ENCODE assay signal across 20 cellular contexts in the genomic region with DNA sequence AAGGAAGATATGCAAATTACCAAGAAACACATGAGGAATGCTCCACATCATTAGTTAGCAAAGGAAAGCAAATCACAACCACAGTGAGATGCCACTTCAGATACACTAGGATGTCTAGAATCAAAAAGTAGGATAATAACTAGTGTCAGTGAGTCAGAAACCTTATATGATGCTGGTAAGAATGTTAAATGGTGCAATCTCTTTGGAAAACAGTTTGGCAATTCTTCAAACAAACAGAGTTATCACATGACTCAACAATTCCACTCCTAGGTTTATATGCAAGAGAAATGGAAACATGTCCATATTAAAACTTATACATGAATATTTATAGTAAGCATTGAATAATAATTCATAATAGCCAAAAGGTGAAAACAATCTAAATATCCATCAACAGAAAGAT.
A peak's percentile ranks its signal among the peaks of the same experiment; 100 is the strongest.
DNase-seq lines count a peak whose midpoint lies in the region; ATAC-seq and TF ChIP-seq lines count a peak whose summit lies in the region.
"Had no signal": no experiment of that assay in that cellular context is flagged by ENCODE, and none has a peak within 500 bp of the region (broad histone marks: within the 10 kb centered on the region; RNA-seq: fewer than 3 reads in every experiment).

No MANE protein-coding gene starts in this region.

- no peak overlapping the region for H4K91ac ChIP-seq in IMR-90 (ENCODE audit: insufficient read depth, low read depth, low read length)

- POLR2A ChIA-PET in IMR-90 (lab: Charles Lee; ENCODE audit: unreplicated experiment) = no interaction called here

- DNase-seq in EH (ENCODE audit: low read depth) (peak; percentile 3), IMR-90 (peak; percentile 0), choroid plexus epithelial cell (ENCODE audit: low read depth) (peak; percentile 16), foreskin fibroblast (peak; percentile 8 to 31), NAMALWA (ENCODE audit: low spot score) (no peak), hippocampal formation (lab: John Stamatoyannopoulos, UW) (no peak)
- DNase-seq in activated T-cell treated with anti-CD3 and anti-CD28 coated beads, Interleukin-2, amount 50 U/mL, for 24 hours = no peak
- DNase-seq: 8988T; DMS79 treated with DMSO at 0.1 percent for 48 hours; GDM1; MM.1S; NCI-H1092 treated with DMSO at 0.1 percent for 48 hours; NCI-H146; NCI-H2081; NCI-H2171 treated with DMSO at 0.1 percent for 48 hours; NCI-H748 treated with DMSO at 0.1 percent for 48 hours; NK-92 treated with Interleukin-12 subunit alpha and Interleukin-12 subunit beta, amount 100 ng/mL, for 24 hours; Peyer's patch had no signal

- dilution Hi-C loops in IMR-90 (cut with HindIII; ENCODE audit: low sequenced_read_pairs, unreplicated experiment) = no loop called here

- H3K14ac ChIP-seq in IMR-90 (replicated peaks; ENCODE audit: low read depth, low read length) = no peak overlapping the region

- H3K4me3 Mint-ChIP-seq in activated T-cell treated with anti-CD3 and anti-CD28 coated beads, Interleukin-2, amount 50 U/mL, for 24 hours = no peak overlapping the region
- H3K4me3 Mint-ChIP-seq: GM23338 had no signal

- H3K4me3 ChIP-seq in IMR-90 (ENCODE audit: insufficient read depth, low read depth, low read length) = no peak overlapping the region
- H3K4me3 ChIP-seq in choroid plexus epithelial cell (ENCODE audit: low read depth, low read length) = no peak overlapping the region
- no peak overlapping the region for H3K4me3 ChIP-seq in foreskin fibroblast (ENCODE audit: low read depth in 1 of 2, low read length in 2 of 2)
- H3K4me3 ChIP-seq: GM23338, Peyer's patch had no signal

- no peak overlapping the region for H4K8ac ChIP-seq in IMR-90 (ENCODE audit: low read depth in 2 of 2, low read length in 2 of 2)

- no peak overlapping the region for H2BK120ac ChIP-seq in IMR-90 (ENCODE audit: low read depth, low read length)

- H3K4me2 ChIP-seq in IMR-90 (ENCODE audit: low read depth, low read length) = no peak overlapping the region
- H3K4me2 ChIP-seq: GM23338 had no signal

- TF ChIP-seq CTCF in IMR-90 (conservative IDR thresholded peaks at IDR 0.05; ENCODE audit: low read depth, low read length) (no peak), choroid plexus epithelial cell (conservative IDR thresholded peaks at IDR 0.05; ENCODE audit: low read depth, low read length) (no peak), foreskin fibroblast (IDR thresholded peaks at IDR 0.05; ENCODE audit: low read depth, low read length) (no peak)

- no peak for TF ChIP-seq POLR2A in IMR-90 (IDR thresholded peaks at IDR 0.05; ENCODE audit: low read depth, low read length)

- H3K4me1 Mint-ChIP-seq in activated T-cell treated with anti-CD3 and anti-CD28 coated beads, Interleukin-2, amount 50 U/mL, for 24 hours (ENCODE audit: low read depth) = no peaks in the 10 kb centered on the region
- H3K4me1 Mint-ChIP-seq: GM23338 had no signal

- H3K9me3 ChIP-seq in IMR-90 (ENCODE audit: control insufficient read depth, insufficient read depth, low read length) = no peaks in the 10 kb centered on the region
- H3K9me3 ChIP-seq: Peyer's patch had no signal

- H4K20me1 ChIP-seq in IMR-90 (ENCODE audit: insufficient read depth, low read length) = no peaks in the 10 kb centered on the region

- no peak overlapping the region for H3K27ac Mint-ChIP-seq in activated T-cell treated with anti-CD3 and anti-CD28 coated beads, Interleukin-2, amount 50 U/mL, for 24 hours
- H3K27ac Mint-ChIP-seq: GM23338 had no signal

- CTCF ChIA-PET in IMR-90 (lab: Yijun Ruan, JAX) = no interaction called here

- H2AK9ac ChIP-seq in IMR-90 (replicated peaks; ENCODE audit: low read depth, low read length, poor library complexity) = no peak overlapping the region

- no peak overlapping the region for H2AK5ac ChIP-seq in IMR-90 (ENCODE audit: low read depth, low read length)

- H3K4me1 ChIP-seq in IMR-90 (ENCODE audit: control insufficient read depth, insufficient read depth, low read length) = no peaks in the 10 kb centered on the region
- H3K4me1 ChIP-seq: Peyer's patch had no signal

- no peak overlapping the region for H2AFZ ChIP-seq in IMR-90 (replicated peaks; ENCODE audit: low read length, poor library complexity)
- H2AFZ ChIP-seq: GM23338 had no signal

- H4K5ac ChIP-seq in IMR-90 (ENCODE audit: low read depth, low read length) = no peak overlapping the region

- H3K23ac ChIP-seq in IMR-90 (ENCODE audit: low read depth, low read length) = no peak overlapping the region

- in situ Hi-C loops in IMR-90 (cut with MboI; ENCODE audit: low sequenced_read_pairs) = no loop called here

- H3K4ac ChIP-seq in IMR-90 (ENCODE audit: low read depth, low read length) = no peak overlapping the region

- ATAC-seq in IMR-90 (ENCODE audit: low read depth) (no peak), HG02571 (IDR thresholded peaks at IDR 0.05; ENCODE audit: unreplicated experiment) (no peak)
- ATAC-seq: GM23338 had no signal

- H3K9me3 Mint-ChIP-seq in activated T-cell treated with anti-CD3 and anti-CD28 coated beads, Interleukin-2, amount 50 U/mL, for 24 hours = peaks cover 11% of the 10 kb centered on the region
- H3K9me3 Mint-ChIP-seq: GM23338 had no signal

- H3K18ac ChIP-seq in IMR-90 (ENCODE audit: low read depth, low read length) = no peak overlapping the region

- TF ChIP-seq RAD21 in IMR-90 (IDR thresholded peaks at IDR 0.05; ENCODE audit: low read length) = no peak

- H3K9ac ChIP-seq in IMR-90 (ENCODE audit: low read depth, low read length) = no peak overlapping the region

- no peaks in the 10 kb centered on the region for H3K27me3 Mint-ChIP-seq in activated T-cell treated with anti-CD3 and anti-CD28 coated beads, Interleukin-2, amount 50 U/mL, for 24 hours

- H3K27me3 ChIP-seq in IMR-90 (ENCODE audit: control insufficient read depth, insufficient read depth, low read length) = no peaks in the 10 kb centered on the region
- H3K27me3 ChIP-seq: Peyer's patch had no signal

- no peaks in the 10 kb centered on the region for H3K36me3 ChIP-seq in IMR-90 (ENCODE audit: control insufficient read depth, insufficient read depth, low read length)
- H3K36me3 ChIP-seq: Peyer's patch had no signal

- H3K36me3 Mint-ChIP-seq in activated T-cell treated with anti-CD3 and anti-CD28 coated beads, Interleukin-2, amount 50 U/mL, for 24 hours (ENCODE audit: low read depth) = no peaks in the 10 kb centered on the region

- no TSS peak for BruUV-seq in IMR-90 (replicated peaks; lab: Mats Ljungman, UMichigan)

- no peak overlapping the region for H2BK15ac ChIP-seq in IMR-90 (ENCODE audit: low read depth, low read length)

- H3K79me1 ChIP-seq in IMR-90 (ENCODE audit: low read depth in 1 of 2, low read length in 2 of 2) = no peaks in the 10 kb centered on the region

- H3K9me1 ChIP-seq in IMR-90 (ENCODE audit: insufficient read depth, low read length) = no peaks in the 10 kb centered on the region

- no peak overlapping the region for H3K27ac ChIP-seq in IMR-90 (ENCODE audit: insufficient read depth, low read length)
- H3K27ac ChIP-seq: Peyer's patch had no signal

- intact Hi-C loops in IMR-90 (cut with micrococcal nuclease) = no loop called here

- H2BK20ac ChIP-seq in IMR-90 (ENCODE audit: low read depth, low read length) = no peak overlapping the region

- H3K56ac ChIP-seq in IMR-90 (ENCODE audit: extremely low read depth, insufficient read depth, low read length) = no peak overlapping the region

- H2BK5ac ChIP-seq in IMR-90 (ENCODE audit: low read depth, low read length, poor library complexity, severe bottlenecking) = no peak overlapping the region

TF ChIP-seq in IMR-90, 13 proteins besides CTCF, POLR2A, EP300 and RAD21:
- TF ChIP-seq MXI1 (IDR thresholded peaks at IDR 0.05; ENCODE audit: borderline replicate concordance, low read depth, low read length) (no peak), NFE2L2 (IDR thresholded peaks at IDR 0.05; ENCODE audit: low read depth, low read length) (no peak), CEBPB (IDR thresholded peaks at IDR 0.05; ENCODE audit: low read depth, low read length) (no peak), RCOR1 (IDR thresholded peaks at IDR 0.05; ENCODE audit: insufficient replicate concordance, low read length) (no peak), FOS (IDR thresholded peaks at IDR 0.05; ENCODE audit: low read depth, low read length) (no peak), CHD1 (IDR thresholded peaks at IDR 0.05; ENCODE audit: low read depth, low read length) (no peak), MAZ (IDR thresholded peaks at IDR 0.05; ENCODE audit: borderline replicate concordance, low read depth, low read length) (no peak), SMC3 (IDR thresholded peaks at IDR 0.05; ENCODE audit: low read depth, low read length) (no peak), RFX5 (IDR thresholded peaks at IDR 0.05; ENCODE audit: low read depth, low read length) (no peak), BHLHE40 (IDR thresholded peaks at IDR 0.05; ENCODE audit: low read depth, low read length) (no peak), MAFK (IDR thresholded peaks at IDR 0.05; ENCODE audit: low read depth, low read length) (no peak)
- TF ChIP-seq, protein P1, sequence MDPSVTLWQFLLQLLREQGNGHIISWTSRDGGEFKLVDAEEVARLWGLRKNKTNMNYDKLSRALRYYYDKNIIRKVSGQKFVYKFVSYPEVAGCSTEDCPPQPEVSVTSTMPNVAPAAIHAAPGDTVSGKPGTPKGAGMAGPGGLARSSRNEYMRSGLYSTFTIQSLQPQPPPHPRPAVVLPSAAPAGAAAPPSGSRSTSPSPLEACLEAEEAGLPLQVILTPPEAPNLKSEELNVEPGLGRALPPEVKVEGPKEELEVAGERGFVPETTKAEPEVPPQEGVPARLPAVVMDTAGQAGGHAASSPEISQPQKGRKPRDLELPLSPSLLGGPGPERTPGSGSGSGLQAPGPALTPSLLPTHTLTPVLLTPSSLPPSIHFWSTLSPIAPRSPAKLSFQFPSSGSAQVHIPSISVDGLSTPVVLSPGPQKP (IDR thresholded peaks at IDR 0.05; ENCODE audit: borderline replicate concordance, low read depth, low read length) = no peak
- TF ChIP-seq, protein P2, sequence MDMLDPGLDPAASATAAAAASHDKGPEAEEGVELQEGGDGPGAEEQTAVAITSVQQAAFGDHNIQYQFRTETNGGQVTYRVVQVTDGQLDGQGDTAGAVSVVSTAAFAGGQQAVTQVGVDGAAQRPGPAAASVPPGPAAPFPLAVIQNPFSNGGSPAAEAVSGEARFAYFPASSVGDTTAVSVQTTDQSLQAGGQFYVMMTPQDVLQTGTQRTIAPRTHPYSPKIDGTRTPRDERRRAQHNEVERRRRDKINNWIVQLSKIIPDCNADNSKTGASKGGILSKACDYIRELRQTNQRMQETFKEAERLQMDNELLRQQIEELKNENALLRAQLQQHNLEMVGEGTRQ (IDR thresholded peaks at IDR 0.05; ENCODE audit: low read depth, low read length) = no peak
TF ChIP-seq in IMR-90: peak in this region for 0.

Comparison
In these comparisons a context has a peak if more than half of its experiments do, and no peak if none do; other contexts are left out.
1. DNase-seq: peak in EH (single experiment), IMR-90 (single experiment), choroid plexus epithelial cell (single experiment) and foreskin fibroblast (2 of 2); none in NAMALWA (single experiment), hippocampal formation (0 of 2) and activated T-cell treated with anti-CD3 and anti-CD28 coated beads, Interleukin-2, amount 50 U/mL, for 24 hours (single experiment).